In genomic region chr1:228804640-228805413, GRCh38 we compare ENCODE assay signal across 10 cellular contexts.
A peak's percentile ranks its signal among the peaks of the same experiment; 100 is the strongest.
DNase-seq lines count a peak whose midpoint lies in the region; ATAC-seq and TF ChIP-seq lines count a peak whose summit lies in the region.
"Had no signal": no experiment of that assay in that cellular context is flagged by ENCODE, and none has a peak within 500 bp of the region (broad histone marks: within the 10 kb centered on the region; RNA-seq: fewer than 3 reads in every experiment).

No MANE protein-coding gene starts in this region.

- BruUV-seq in Calu3 (replicated peaks; lab: Mats Ljungman, UMichigan): no TSS peak

- TF ChIP-seq CTCF in thyroid gland (IDR thresholded peaks at IDR 0.05) (no peak), Calu3 (IDR thresholded peaks at IDR 0.05; ENCODE audit: unreplicated experiment) (no peak)

- H3K9me3 Mint-ChIP-seq in CD4-positive, alpha-beta memory T cell: peaks cover 0 to 3% (median 0%) of the 10 kb centered on the region in 8 donors
- H3K9me3 Mint-ChIP-seq in activated T-helper 1 cell treated with anti-CD3 and anti-CD28 coated beads, Interleukin-12 subunit alpha, Interleukin-12 subunit beta, Interleukin-2, Interleukin-4 antibody, amounts not matched to agents 30 ng/mL and 10 ng/mL and 1 ng/mL, durations not matched to agents 14 hours and 24 hours and 36 hours: peaks cover 2% of the 10 kb centered on the region
- H3K9me3 Mint-ChIP-seq in naive thymus-derived CD8-positive, alpha-beta T cell: peaks cover 0 to 3% (median 0%) of the 10 kb centered on the region in 9 donors
- H3K9me3 Mint-ChIP-seq in Calu3 (ENCODE audit: low read depth, unreplicated experiment): no peaks in the 10 kb centered on the region

- H3K4me3 ChIP-seq in CD4-positive, alpha-beta memory T cell (ENCODE audit: low read length in 2 of 2): peak overlapping the region in 1 of 2 donors; percentile 23
- H3K4me3 ChIP-seq in HUES48 (ENCODE audit: low read depth, low read length) (no peak overlapping the region), thyroid gland (replicated peaks in 1 of 3) (no peak overlapping the region)
- H3K4me3 ChIP-seq: gastrocnemius medialis had no signal

- peaks cover 30 to 46% (median 37%) of the 10 kb centered on the region in 4 donors for H3K4me1 Mint-ChIP-seq in CD4-positive, alpha-beta memory T cell
- H3K4me1 Mint-ChIP-seq in activated T-helper 1 cell treated with anti-CD3 and anti-CD28 coated beads, Interleukin-12 subunit alpha, Interleukin-12 subunit beta, Interleukin-2, Interleukin-4 antibody, amounts not matched to agents 30 ng/mL and 10 ng/mL and 1 ng/mL, durations not matched to agents 14 hours and 24 hours and 36 hours (ENCODE audit: low read depth): peaks cover 73% of the 10 kb centered on the region
- peaks cover 20 to 40% (median 27%) of the 10 kb centered on the region in 4 donors for H3K4me1 Mint-ChIP-seq in naive thymus-derived CD8-positive, alpha-beta T cell
- peaks cover 15% of the 10 kb centered on the region for H3K4me1 Mint-ChIP-seq in Calu3 (ENCODE audit: low read depth, unreplicated experiment)

- H3K27me3 Mint-ChIP-seq in CD4-positive, alpha-beta memory T cell: no peaks in the 10 kb centered on the region
- H3K27me3 Mint-ChIP-seq in activated T-helper 1 cell treated with anti-CD3 and anti-CD28 coated beads, Interleukin-12 subunit alpha, Interleukin-12 subunit beta, Interleukin-2, Interleukin-4 antibody, amounts not matched to agents 30 ng/mL and 10 ng/mL and 1 ng/mL, durations not matched to agents 14 hours and 24 hours and 36 hours (ENCODE audit: insufficient read depth): no peaks in the 10 kb centered on the region
- H3K27me3 Mint-ChIP-seq in naive thymus-derived CD8-positive, alpha-beta T cell: peaks cover 0 to 3% (median 0%) of the 10 kb centered on the region in 5 donors
- H3K27me3 Mint-ChIP-seq in Calu3 (ENCODE audit: unreplicated experiment): no peaks in the 10 kb centered on the region

- 50 to 66% methylated on average over 11 of the region's 11 CpGs for WGBS in thyroid gland, 2 donors

- H3K9me3 ChIP-seq in CD4-positive, alpha-beta memory T cell (ENCODE audit: control insufficient read depth in 1 of 2, low read length in 2 of 2): no peaks in the 10 kb centered on the region
- H3K9me3 ChIP-seq in HUES48 (ENCODE audit: control insufficient read depth, insufficient read depth, low read length) (no peaks in the 10 kb centered on the region), thyroid gland (no peaks in the 10 kb centered on the region)
- H3K9me3 ChIP-seq: gastrocnemius medialis had no signal

- H3K27ac ChIP-seq in CD4-positive, alpha-beta memory T cell (ENCODE audit: low read depth, low read length): peak overlapping the region; percentile 27
- peak overlapping the region; percentile 57 for H3K27ac ChIP-seq in HUES48 (ENCODE audit: low read depth, low read length)
- peak overlapping the region in 1 of 3 donors; percentile 42 for H3K27ac ChIP-seq in thyroid gland
- H3K27ac ChIP-seq: gastrocnemius medialis had no signal

- H3K36me3 ChIP-seq in CD4-positive, alpha-beta memory T cell (ENCODE audit: insufficient read depth, low read length): no peaks in the 10 kb centered on the region
- no peaks in the 10 kb centered on the region for H3K36me3 ChIP-seq in HUES48 (ENCODE audit: control insufficient read depth, insufficient read depth, low read length)
- H3K36me3 ChIP-seq in thyroid gland: no peaks in the 10 kb centered on the region
- H3K36me3 ChIP-seq: gastrocnemius medialis had no signal

- peak overlapping the region; percentile 67 to 85 (median 82) for H3K4me3 Mint-ChIP-seq in CD4-positive, alpha-beta memory T cell
- H3K4me3 Mint-ChIP-seq in activated T-helper 1 cell treated with anti-CD3 and anti-CD28 coated beads, Interleukin-12 subunit alpha, Interleukin-12 subunit beta, Interleukin-2, Interleukin-4 antibody, amounts not matched to agents 30 ng/mL and 10 ng/mL and 1 ng/mL, durations not matched to agents 14 hours and 24 hours and 36 hours: peak overlapping the region; percentile 37
- peak overlapping the region; percentile 46 to 80 (median 59) for H3K4me3 Mint-ChIP-seq in naive thymus-derived CD8-positive, alpha-beta T cell
- H3K4me3 Mint-ChIP-seq in Calu3 (ENCODE audit: low read depth, unreplicated experiment): no peak overlapping the region

- CTCF ChIA-PET in CD4-positive, alpha-beta memory T cell (lab: Charles Lee; ENCODE audit: partially characterized antibody): interaction anchor here (1.0 to 1.2 kb wide), 2 partner anchors 11 to 422 kb away, joined by 3 to 4 read pairs; no protein-coding TSS in a partner anchor
- CTCF ChIA-PET in Calu3 (lab: Charles Lee): interaction anchor here (0.5 to 1.0 kb wide), 2 partner anchors 10 to 33 kb away, joined by 3 to 4 read pairs; no protein-coding TSS in a partner anchor

- intact Hi-C loops in CD4-positive, alpha-beta memory T cell (cut with micrococcal nuclease): no loop called here
- intact Hi-C loops in activated T-helper 1 cell treated with anti-CD3 and anti-CD28 coated beads, Interleukin-12 subunit alpha, Interleukin-12 subunit beta, Interleukin-2, Interleukin-4 antibody, amounts not matched to agents 30 ng/mL and 10 ng/mL and 1 ng/mL, durations not matched to agents 14 hours and 24 hours and 36 hours (cut with micrococcal nuclease): loop anchor here (2.0 kb wide), 1 partner anchor 70 kb away; the partner anchor contains the start of gene RHOU
- intact Hi-C loops in thyroid gland (cut with DNase I): no loop called here
- intact Hi-C loops in Calu3 (cut with micrococcal nuclease; ENCODE audit: unreplicated experiment): no loop called here

- peak; percentile 23 to 54 for ATAC-seq in naive thymus-derived CD8-positive, alpha-beta T cell
- ATAC-seq in HG03025 (IDR thresholded peaks at IDR 0.05; ENCODE audit: low FRiP score, unreplicated experiment): no peak

- H3K27ac Mint-ChIP-seq in CD4-positive, alpha-beta memory T cell: peak overlapping the region; percentile 77 to 93 (median 83)
- peak overlapping the region; percentile 85 for H3K27ac Mint-ChIP-seq in activated T-helper 1 cell treated with anti-CD3 and anti-CD28 coated beads, Interleukin-12 subunit alpha, Interleukin-12 subunit beta, Interleukin-2, Interleukin-4 antibody, amounts not matched to agents 30 ng/mL and 10 ng/mL and 1 ng/mL, durations not matched to agents 14 hours and 24 hours and 36 hours
- H3K27ac Mint-ChIP-seq in naive thymus-derived CD8-positive, alpha-beta T cell: peak overlapping the region; percentile 7 to 89 (median 71)
- H3K27ac Mint-ChIP-seq in Calu3 (ENCODE audit: unreplicated experiment): no peak overlapping the region

- no peaks in the 10 kb centered on the region for H3K27me3 ChIP-seq in CD4-positive, alpha-beta memory T cell (ENCODE audit: insufficient read depth, low read length)
- H3K27me3 ChIP-seq in HUES48 (ENCODE audit: control insufficient read depth, insufficient read depth, low read length) (no peaks in the 10 kb centered on the region), thyroid gland (no peaks in the 10 kb centered on the region)
- H3K27me3 ChIP-seq: gastrocnemius medialis had no signal

- TF ChIP-seq POLR2A in thyroid gland (IDR thresholded peaks at IDR 0.05): no peak

- H3K4me1 ChIP-seq in CD4-positive, alpha-beta memory T cell (ENCODE audit: insufficient read depth, low read length): peaks cover 22% of the 10 kb centered on the region
- peaks cover 22% of the 10 kb centered on the region for H3K4me1 ChIP-seq in HUES48 (ENCODE audit: control insufficient read depth, insufficient read depth, low read length)
- H3K4me1 ChIP-seq in thyroid gland: peaks cover 19 to 50% of the 10 kb centered on the region in 2 donors

- no peaks in the 10 kb centered on the region for H3K36me3 Mint-ChIP-seq in CD4-positive, alpha-beta memory T cell
- peaks cover 5% of the 10 kb centered on the region for H3K36me3 Mint-ChIP-seq in activated T-helper 1 cell treated with anti-CD3 and anti-CD28 coated beads, Interleukin-12 subunit alpha, Interleukin-12 subunit beta, Interleukin-2, Interleukin-4 antibody, amounts not matched to agents 30 ng/mL and 10 ng/mL and 1 ng/mL, durations not matched to agents 14 hours and 24 hours and 36 hours (ENCODE audit: low read depth)
- no peaks in the 10 kb centered on the region for H3K36me3 Mint-ChIP-seq in naive thymus-derived CD8-positive, alpha-beta T cell
- H3K36me3 Mint-ChIP-seq in Calu3 (ENCODE audit: insufficient read depth, unreplicated experiment): no peaks in the 10 kb centered on the region

- H3K9ac ChIP-seq in HUES48 (ENCODE audit: low read depth, low read length): no peak overlapping the region

- POLR2A ChIA-PET in CD4-positive, alpha-beta memory T cell (lab: Charles Lee; ENCODE audit: partially characterized antibody): interaction anchor here (0.6 to 1.6 kb wide), 2 partner anchors 10 to 59 kb away, joined by 4 to 12 read pairs; no protein-coding TSS in a partner anchor
- POLR2A ChIA-PET in naive thymus-derived CD8-positive, alpha-beta T cell (lab: Charles Lee): interaction anchor here (0.5 kb wide), 2 partner anchors 208 to 332 kb away, joined by 4 read pairs; no protein-coding TSS in a partner anchor

- peak in 3 of 5 donors; percentile 6 to 19 (median 8) for DNase-seq in CD4-positive, alpha-beta memory T cell
- DNase-seq in activated T-helper 1 cell treated with anti-CD3 and anti-CD28 coated beads, Interleukin-12 subunit alpha, Interleukin-12 subunit beta, Interleukin-2, Interleukin-4 antibody, amounts not matched to agents 30 ng/mL and 10 ng/mL and 1 ng/mL, durations not matched to agents 14 hours and 24 hours and 36 hours (ENCODE audit: low spot score): peak; percentile 50
- no peak for DNase-seq in naive thymus-derived CD8-positive, alpha-beta T cell
- no peak for DNase-seq in thyroid gland
- no peak for DNase-seq in NCI-H1436 treated with DMSO at 0.1 percent for 48 hours (lab: John Stamatoyannopoulos, UW)
- DNase-seq in Calu3: no peak
- DNase-seq: gastrocnemius medialis, occipital lobe had no signal

Comparison
In these comparisons a context has a peak if more than half of its experiments do, and no peak if none do; other contexts are left out.
1. DNase-seq: peak in CD4-positive, alpha-beta memory T cell (3 of 5) and activated T-helper 1 cell treated with anti-CD3 and anti-CD28 coated beads, Interleukin-12 subunit alpha, Interleukin-12 subunit beta, Interleukin-2, Interleukin-4 antibody, amounts not matched to agents 30 ng/mL and 10 ng/mL and 1 ng/mL, durations not matched to agents 14 hours and 24 hours and 36 hours (single experiment); none in naive thymus-derived CD8-positive, alpha-beta T cell (0 of 10), thyroid gland (0 of 2), NCI-H1436 treated with DMSO at 0.1 percent for 48 hours (single experiment) and Calu3 (single experiment).